Comparison of ENCODE assay signal across 18 cellular contexts in genomic region chr1:199333180-199333579, GRCh38.
DNase-seq lines count a peak whose midpoint lies in the region; ATAC-seq and TF ChIP-seq lines count a peak whose summit lies in the region.
"Had no signal": no experiment of that assay in that cellular context is flagged by ENCODE, and none has a peak within 500 bp of the region (broad histone marks: within the 10 kb centered on the region; RNA-seq: fewer than 3 reads in every experiment).

No MANE protein-coding gene starts in this region.

- ATAC-seq in GM23338 = no peak

- no peaks in the 10 kb centered on the region for H3K27me3 ChIP-seq in GM23338 (ENCODE audit: insufficient read depth)
- H3K27me3 ChIP-seq in CD8-positive, alpha-beta memory T cell (ENCODE audit: insufficient read depth, low read length, poor library complexity, severe bottlenecking) = no peaks in the 10 kb centered on the region
- H3K27me3 ChIP-seq: BE2C, BLaER1 had no signal

- H3K36me3 Mint-ChIP-seq in GM23338 (ENCODE audit: low read depth) = no peaks in the 10 kb centered on the region
- H3K36me3 Mint-ChIP-seq in CD8-positive, alpha-beta memory T cell = no peaks in the 10 kb centered on the region
- H3K36me3 Mint-ChIP-seq: CD14-positive monocyte; CD4-positive, alpha-beta memory T cell; CD4-positive, CD25-positive, alpha-beta regulatory T cell had no signal

- TF ChIP-seq CTCF in GM23338 (conservative IDR thresholded peaks at IDR 0.05; ENCODE audit: low read depth in 2 of 2) = no peak

- H3K79me2 ChIP-seq in GM23338 (replicated peaks; ENCODE audit: insufficient read depth) = no peaks in the 10 kb centered on the region

- H2AFZ ChIP-seq in GM23338 = no peak overlapping the region

- H3K9me2 ChIP-seq in GM23338 (ENCODE audit: insufficient read depth) = no peaks in the 10 kb centered on the region

- no peak overlapping the region for H3K4me3 ChIP-seq in GM23338
- H3K4me3 ChIP-seq in CD8-positive, alpha-beta memory T cell (ENCODE audit: low read length) = no peak overlapping the region
- H3K4me3 ChIP-seq: BLaER1 had no signal

- TF ChIP-seq EP300 in Ishikawa (IDR thresholded peaks at IDR 0.05; ENCODE audit: borderline replicate concordance) = no peak

- no peaks in the 10 kb centered on the region for H3K36me3 ChIP-seq in GM23338 (ENCODE audit: insufficient read depth)
- no peaks in the 10 kb centered on the region for H3K36me3 ChIP-seq in CD8-positive, alpha-beta memory T cell (ENCODE audit: insufficient read depth, low read length)
- H3K36me3 ChIP-seq: BE2C, BLaER1 had no signal

- H3K4me3 Mint-ChIP-seq in GM23338 = no peak overlapping the region
- no peak overlapping the region for H3K4me3 Mint-ChIP-seq in CD8-positive, alpha-beta memory T cell
- H3K4me3 Mint-ChIP-seq: CD14-positive monocyte; CD4-positive, alpha-beta memory T cell; CD4-positive, CD25-positive, alpha-beta regulatory T cell had no signal

- H3K9me3 ChIP-seq in CD8-positive, alpha-beta memory T cell (ENCODE audit: low read length) = no peaks in the 10 kb centered on the region
- H3K9me3 ChIP-seq: BE2C, BLaER1, Caco-2 had no signal

- POLR2A ChIA-PET in CD8-positive, alpha-beta memory T cell (lab: Charles Lee) = no interaction called here

- H3F3A ChIP-seq in GM23338 (replicated peaks; ENCODE audit: low read depth) = no peaks in the 10 kb centered on the region

- H3K4me1 Mint-ChIP-seq in GM23338 = peaks cover 2% of the 10 kb centered on the region; the same call in 1 of the 3 replicates
- no peaks in the 10 kb centered on the region for H3K4me1 Mint-ChIP-seq in CD8-positive, alpha-beta memory T cell
- H3K4me1 Mint-ChIP-seq: CD14-positive monocyte; CD4-positive, alpha-beta memory T cell; CD4-positive, CD25-positive, alpha-beta regulatory T cell had no signal

- no peaks in the 10 kb centered on the region for H4K20me1 ChIP-seq in GM23338 (replicated peaks; ENCODE audit: insufficient read depth)
- H4K20me1 ChIP-seq: BLaER1 had no signal

- DNase-seq in ELF-1 (ENCODE audit: low read depth, low spot score) = peak; percentile 4
- no peak for DNase-seq in GM23338 (ENCODE audit: low spot score)
- DNase-seq in CD8-positive, alpha-beta memory T cell = no peak
- DNase-seq in NCI-H2227 (lab: John Stamatoyannopoulos, UW; ENCODE audit: unreplicated experiment) = no peak
- no peak for DNase-seq in activated CD4-positive, alpha-beta T cell treated with anti-CD3 and anti-CD28 coated beads for 4 hours
- DNase-seq: 8988T; ACHN; BE2C; C1 segment of cervical spinal cord; Caco-2; Calu3; CD4-positive, alpha-beta memory T cell; CD4-positive, CD25-positive, alpha-beta regulatory T cell; DMS79 treated with DMSO at 0.1 percent for 48 hours; GDM1 had no signal

- CTCF ChIA-PET in CD8-positive, alpha-beta memory T cell (lab: Charles Lee) = no interaction called here

- no peaks in the 10 kb centered on the region for H3K4me1 ChIP-seq in GM23338 (ENCODE audit: insufficient read depth)
- H3K4me1 ChIP-seq in CD8-positive, alpha-beta memory T cell (ENCODE audit: insufficient read depth, low read length) = no peaks in the 10 kb centered on the region
- H3K4me1 ChIP-seq: BE2C, BLaER1, Caco-2 had no signal

- no peaks in the 10 kb centered on the region for H3K27me3 Mint-ChIP-seq in GM23338 (ENCODE audit: insufficient read depth, low read depth, poor library complexity)
- peaks cover 5 to 18% of the 10 kb centered on the region in 2 donors for H3K27me3 Mint-ChIP-seq in CD8-positive, alpha-beta memory T cell

- H3K4me2 ChIP-seq in GM23338 = no peak overlapping the region
- H3K4me2 ChIP-seq: BLaER1 had no signal

- no peaks in the 10 kb centered on the region for H3K9me3 Mint-ChIP-seq in GM23338
- no peaks in the 10 kb centered on the region for H3K9me3 Mint-ChIP-seq in CD8-positive, alpha-beta memory T cell

- TF ChIP-seq RAD21 in Ishikawa (IDR thresholded peaks at IDR 0.05; ENCODE audit: low read depth) = no peak

- H3K27ac Mint-ChIP-seq in GM23338 = no peak overlapping the region
- no peak overlapping the region for H3K27ac Mint-ChIP-seq in CD8-positive, alpha-beta memory T cell
- H3K27ac Mint-ChIP-seq: CD14-positive monocyte; CD4-positive, alpha-beta memory T cell; CD4-positive, CD25-positive, alpha-beta regulatory T cell had no signal

- H3K27ac ChIP-seq in GM23338 (ENCODE audit: low read depth) = no peak overlapping the region
- H3K27ac ChIP-seq in CD8-positive, alpha-beta memory T cell (ENCODE audit: low read depth, low read length) = no peak overlapping the region
- H3K27ac ChIP-seq: BLaER1 had no signal

TF ChIP-seq in GM23338, 12 proteins besides CTCF, POLR2A, EP300 and RAD21:
- TF ChIP-seq ZNF114 (CRISPR knock-in tag; IDR thresholded peaks at IDR 0.05) (no peak), REST (IDR thresholded peaks at IDR 0.05; ENCODE audit: unreplicated experiment) (peak; percentile 64), ZNF331 (CRISPR knock-in tag; IDR thresholded peaks at IDR 0.05; ENCODE audit: low read depth) (no peak), CREB1 (CRISPR knock-in tag; IDR thresholded peaks at IDR 0.05; ENCODE audit: low read depth) (no peak), POLR2AphosphoS5 (IDR thresholded peaks at IDR 0.05; ENCODE audit: low read depth) (no peak), EZH2 (IDR thresholded peaks at IDR 0.05; ENCODE audit: low read depth, unreplicated experiment) (no peak), EZH2phosphoT487 (IDR thresholded peaks at IDR 0.05; ENCODE audit: unreplicated experiment) (no peak)

TF ChIP-seq in Ishikawa, 13 proteins besides CTCF, POLR2A, EP300 and RAD21:
- no peak for TF ChIP-seq FOXM1 (IDR thresholded peaks at IDR 0.05; ENCODE audit: borderline replicate concordance, low read depth)
- TF ChIP-seq REST (IDR thresholded peaks at IDR 0.05; ENCODE audit: low read depth) = peak; percentile 74
